Comparison of ENCODE assay signal across 12 cellular contexts in the genomic region with DNA sequence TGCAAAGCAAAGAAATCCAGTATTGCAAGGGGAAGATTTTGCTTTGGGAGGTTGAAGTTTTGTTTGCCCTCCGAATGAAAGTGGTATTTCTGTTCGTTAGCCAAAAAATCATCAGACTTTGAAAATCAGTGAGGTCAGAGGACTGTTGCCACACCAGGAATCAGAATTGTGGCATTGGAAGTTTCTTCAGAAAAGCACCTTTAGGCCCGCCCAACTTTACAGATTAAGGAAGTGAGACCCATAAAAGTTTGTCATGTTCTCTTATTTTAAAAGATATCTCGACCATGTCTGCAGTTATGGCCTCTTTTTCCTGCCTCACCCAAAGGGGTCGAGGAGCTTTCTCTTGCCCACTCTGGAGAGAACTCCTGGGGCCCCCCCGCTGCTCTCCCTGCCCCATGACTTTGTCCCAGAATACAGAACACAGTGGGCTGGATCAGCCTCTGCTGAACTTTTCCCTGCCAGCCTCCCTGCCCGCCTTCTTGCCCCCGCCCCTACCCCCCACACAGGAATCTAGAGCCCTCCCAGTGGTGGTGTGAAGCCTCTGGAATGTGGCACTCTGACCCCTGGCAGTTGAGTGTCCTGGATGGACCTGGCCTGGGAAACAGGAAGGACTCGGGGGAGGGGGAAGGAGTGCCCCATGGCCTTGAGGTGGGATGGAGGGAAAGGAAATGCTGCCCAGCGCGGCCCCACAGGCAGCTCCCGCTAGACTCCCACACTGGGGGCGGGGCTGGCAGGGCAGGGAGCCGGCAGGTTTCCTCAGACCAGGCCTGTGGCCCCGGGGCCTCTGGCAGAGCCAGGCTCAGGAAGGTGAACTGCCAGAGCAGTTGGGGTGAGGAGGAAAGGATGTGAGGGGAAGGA. TPM values are rescaled to one million over a fixed set of nuclear protein-coding genes. Genes with fewer than 3 reads are reported as not detected.
DNase-seq lines count a peak whose midpoint lies in the region; TF ChIP-seq lines count a peak whose summit lies in the region.
"Had no signal": no experiment of that assay in that cellular context is flagged by ENCODE, and none has a peak within 500 bp of the region (broad histone marks: within the 10 kb centered on the region; RNA-seq: fewer than 3 reads in every experiment).

No MANE protein-coding gene starts in this region.

- no peaks in the 10 kb centered on the region for H3K27me3 Mint-ChIP-seq in endodermal cell (ENCODE audit: insufficient read depth)
- no peaks in the 10 kb centered on the region for H3K27me3 Mint-ChIP-seq in CD4-positive, alpha-beta memory T cell
- H3K27me3 Mint-ChIP-seq: stimulated activated naive CD8-positive, alpha-beta T cell treated with anti-CD3 and anti-CD28 coated beads, Interleukin-15, Interleukin-2, amounts not matched to agents 100 ng/mL and 50 ng/mL, for 24 hours had no signal

- no peak overlapping the region for H3K27ac ChIP-seq in endodermal cell (ENCODE audit: low read depth, low read length)
- H3K27ac ChIP-seq in mesodermal cell (ENCODE audit: low read depth, low read length, severe bottlenecking) = peak overlapping the region; percentile 81
- no peak overlapping the region for H3K27ac ChIP-seq in CD4-positive, alpha-beta memory T cell (ENCODE audit: low read depth, low read length)

- intact Hi-C loops in CD4-positive, alpha-beta memory T cell (cut with micrococcal nuclease) = no loop called here

- H3K9me3 ChIP-seq in endodermal cell (ENCODE audit: control insufficient read depth, low read length) (no peaks in the 10 kb centered on the region), mesodermal cell (ENCODE audit: control insufficient read depth, low read length) (no peaks in the 10 kb centered on the region)
- no peaks in the 10 kb centered on the region for H3K9me3 ChIP-seq in CD4-positive, alpha-beta memory T cell (ENCODE audit: control insufficient read depth in 1 of 2, low read length in 2 of 2)

- POLR2A ChIA-PET in CD4-positive, alpha-beta memory T cell (lab: Charles Lee; ENCODE audit: partially characterized antibody) = no interaction called here

- no peaks in the 10 kb centered on the region for H3K9me3 Mint-ChIP-seq in endodermal cell
- H3K9me3 Mint-ChIP-seq in CD4-positive, alpha-beta memory T cell = no peaks in the 10 kb centered on the region
- H3K9me3 Mint-ChIP-seq: stimulated activated naive CD8-positive, alpha-beta T cell treated with anti-CD3 and anti-CD28 coated beads, Interleukin-15, Interleukin-2, amounts not matched to agents 100 ng/mL and 50 ng/mL, for 24 hours had no signal

- DNase-seq in AG20443 (ENCODE audit: low spot score) (peak; percentile 28), NOMO-1 treated with DMSO at 0.1 percent for 48 hours (lab: John Stamatoyannopoulos, UW; ENCODE audit: unreplicated experiment) (peak; percentile 82), endodermal cell (peak; percentile 96), NCI-H774 (lab: John Stamatoyannopoulos, UW) (no peak), NCI-H146 treated with DMSO at 0.1 percent for 48 hours (lab: John Stamatoyannopoulos, UW; ENCODE audit: unreplicated experiment) (no peak)
- DNase-seq in activated CD8-positive, alpha-beta memory T cell treated with anti-CD3 and anti-CD28 coated beads, Interleukin-2, amount 50 U/mL, for 48 hours = no peak
- DNase-seq in CD4-positive, alpha-beta memory T cell = no peak
- DNase-seq: AML-193, NCI-H1417 treated with DMSO at 0.1 percent for 48 hours, retina had no signal

- peaks cover 6% of the 10 kb centered on the region for H3K36me3 Mint-ChIP-seq in endodermal cell (ENCODE audit: low read depth)
- no peaks in the 10 kb centered on the region for H3K36me3 Mint-ChIP-seq in CD4-positive, alpha-beta memory T cell

- peak overlapping the region; percentile 59 for H3K27ac Mint-ChIP-seq in endodermal cell
- no peak overlapping the region for H3K27ac Mint-ChIP-seq in CD4-positive, alpha-beta memory T cell
- H3K27ac Mint-ChIP-seq: stimulated activated naive CD8-positive, alpha-beta T cell treated with anti-CD3 and anti-CD28 coated beads, Interleukin-15, Interleukin-2, amounts not matched to agents 100 ng/mL and 50 ng/mL, for 24 hours had no signal

- H3K4me3 ChIP-seq in endodermal cell (ENCODE audit: low read length) (no peak overlapping the region), mesodermal cell (ENCODE audit: extremely low read depth, insufficient read depth, low read length, poor library complexity, severe bottlenecking) (no peak overlapping the region)
- no peak overlapping the region for H3K4me3 ChIP-seq in CD4-positive, alpha-beta memory T cell (ENCODE audit: low read length in 2 of 2)

- peaks cover 3% of the 10 kb centered on the region for H3K4me1 ChIP-seq in endodermal cell (ENCODE audit: control insufficient read depth, insufficient read depth, low read length)
- H3K4me1 ChIP-seq in mesodermal cell (ENCODE audit: control insufficient read depth, insufficient read depth, low read length, poor library complexity, severe bottlenecking) = peaks cover 63% of the 10 kb centered on the region
- no peaks in the 10 kb centered on the region for H3K4me1 ChIP-seq in CD4-positive, alpha-beta memory T cell (ENCODE audit: insufficient read depth, low read length)

- H3K4me3 Mint-ChIP-seq in endodermal cell = peak overlapping the region; percentile 17
- H3K4me3 Mint-ChIP-seq in CD4-positive, alpha-beta memory T cell = no peak overlapping the region
- H3K4me3 Mint-ChIP-seq: stimulated activated naive CD8-positive, alpha-beta T cell treated with anti-CD3 and anti-CD28 coated beads, Interleukin-15, Interleukin-2, amounts not matched to agents 100 ng/mL and 50 ng/mL, for 24 hours had no signal

- peaks cover 4% of the 10 kb centered on the region for H3K36me3 ChIP-seq in endodermal cell (ENCODE audit: control insufficient read depth, insufficient read depth, low read length)
- H3K36me3 ChIP-seq in mesodermal cell (ENCODE audit: control insufficient read depth, insufficient read depth, low read length) = peaks cover 44% of the 10 kb centered on the region
- no peaks in the 10 kb centered on the region for H3K36me3 ChIP-seq in CD4-positive, alpha-beta memory T cell (ENCODE audit: insufficient read depth, low read length)

- H3K9ac ChIP-seq in endodermal cell (ENCODE audit: extremely low read depth, low read length, poor library complexity, severe bottlenecking) = no peak overlapping the region

- 58 to 78% methylated on average over 6 to 15 of the region's 15 CpGs for WGBS in endodermal cell (ENCODE audit: insufficient coverage in 1 of 2, insufficient read length in 1 of 2), 2 experiments
- WGBS in mesodermal cell (ENCODE audit: insufficient coverage in 2 of 2), 2 experiments = 34 to 47% methylated on average over 9 to 14 of the region's 15 CpGs

- CTCF ChIA-PET in CD4-positive, alpha-beta memory T cell (lab: Charles Lee; ENCODE audit: partially characterized antibody) = no interaction called here

- no peaks in the 10 kb centered on the region for H3K27me3 ChIP-seq in endodermal cell (ENCODE audit: control insufficient read depth, insufficient read depth, low read length, poor library complexity, severe bottlenecking)
- no peaks in the 10 kb centered on the region for H3K27me3 ChIP-seq in CD4-positive, alpha-beta memory T cell (ENCODE audit: insufficient read depth, low read length)

- TF ChIP-seq CTCF in endodermal cell (conservative IDR thresholded peaks at IDR 0.05) = no peak

- H3K4me1 Mint-ChIP-seq in endodermal cell = peaks cover 64% of the 10 kb centered on the region
- peaks cover 0 to 1% (median 0%) of the 10 kb centered on the region in 4 donors for H3K4me1 Mint-ChIP-seq in CD4-positive, alpha-beta memory T cell

RNA-seq across cellular contexts. Expression of a gene that starts 25.3 kb away (rescaled TPM):
- total RNA-seq in endodermal cell = 10 to 100 TPM; 26.7 to 26.9 TPM
- polyA plus RNA-seq in endodermal cell (2013, experiment 1 of 2) = 14.9 TPM
- 15.4 TPM for polyA plus RNA-seq in endodermal cell (2013, experiment 2 of 2)
- polyA plus RNA-seq in mesodermal cell (2013, experiment 1 of 2) = 45.4 TPM
- polyA plus RNA-seq in mesodermal cell (2013, experiment 2 of 2) = 32.6 TPM
- total RNA-seq in CD4-positive, alpha-beta memory T cell = 10 to 100 TPM in 1 of 2 experiments, 1 to 10 TPM in 1; 6.8 to 12.0 TPM
- polyA plus RNA-seq in CD4-positive, alpha-beta memory T cell = under 1 TPM in 1 of 2 donors, not detected in 1; 0.91 TPM

Comparison
In these comparisons a context has a peak if more than half of its experiments do, and no peak if none do; other contexts are left out.
1. DNase-seq: peak in AG20443 (single experiment), NOMO-1 treated with DMSO at 0.1 percent for 48 hours (single experiment) and endodermal cell (single experiment); none in NCI-H774 (single experiment), NCI-H146 treated with DMSO at 0.1 percent for 48 hours (single experiment), activated CD8-positive, alpha-beta memory T cell treated with anti-CD3 and anti-CD28 coated beads, Interleukin-2, amount 50 U/mL, for 48 hours (single experiment) and CD4-positive, alpha-beta memory T cell (0 of 5).